Comparison of ENCODE assay signal across 1 cellular context in the genomic region with DNA sequence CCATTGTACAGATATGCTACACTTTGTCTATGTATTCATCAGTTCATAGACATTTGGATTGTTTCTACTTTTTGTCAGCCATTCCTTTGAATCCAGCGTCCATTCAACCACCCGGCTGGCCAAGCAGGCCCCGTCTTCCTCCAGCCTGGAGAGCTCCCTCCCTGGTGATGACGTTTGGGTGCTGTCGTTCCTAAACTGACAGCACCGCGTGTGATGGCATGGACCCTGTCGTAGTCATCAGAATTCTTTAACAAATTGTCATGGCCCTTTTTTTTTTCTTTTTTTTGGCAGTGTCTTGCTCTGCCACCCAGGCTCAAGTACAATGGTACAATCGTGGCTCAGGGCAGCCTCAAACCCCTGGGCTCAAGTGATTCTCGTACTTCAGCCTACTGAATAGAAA.
TF ChIP-seq lines count a peak whose summit lies in the region.

No MANE protein-coding gene starts in this region.

TF ChIP-seq in H1, 55 proteins besides CTCF, POLR2A, EP300 and RAD21:
- TF ChIP-seq BRCA1 (IDR thresholded peaks at IDR 0.05; ENCODE audit: low read depth, low read length) (no peak), SUZ12 (IDR thresholded peaks at IDR 0.05; ENCODE audit: low read length) (no peak), POLR2AphosphoS5 (IDR thresholded peaks at IDR 0.05; ENCODE audit: low read depth, low read length) (no peak), SAP30 (IDR thresholded peaks at IDR 0.05; ENCODE audit: insufficient read depth, insufficient replicate concordance, low read length) (no peak), GABPA (IDR thresholded peaks at IDR 0.05; ENCODE audit: borderline replicate concordance, insufficient read depth, low read length) (no peak), EZH2 (IDR thresholded peaks at IDR 0.05; ENCODE audit: low read depth, low read length, severe bottlenecking) (no peak), FOSL1 (IDR thresholded peaks at IDR 0.05; ENCODE audit: insufficient read depth, low read depth, low read length) (no peak), SRF (IDR thresholded peaks at IDR 0.05; ENCODE audit: low read depth, low read length) (no peak), RNF2 (IDR thresholded peaks at IDR 0.05; ENCODE audit: borderline replicate concordance, low read depth, low read length, missing control alignments, poor library complexity, severe bottlenecking) (no peak), SIX5 (IDR thresholded peaks at IDR 0.05; ENCODE audit: low read depth, low read length) (no peak), GTF2F1 (IDR thresholded peaks at IDR 0.05; ENCODE audit: borderline replicate concordance, low read depth, low read length) (no peak), TAF7 (optimal IDR thresholded peaks at IDR 0.05; ENCODE audit: borderline replicate concordance, low read depth, low read length) (no peak), YY1 (IDR thresholded peaks at IDR 0.05; ENCODE audit: low read depth, low read length) (no peak), TEAD4 (IDR thresholded peaks at IDR 0.05; ENCODE audit: low read depth, low read length) (no peak), TBP (IDR thresholded peaks at IDR 0.05; ENCODE audit: low read depth, low read length) (no peak), SP1 (IDR thresholded peaks at IDR 0.05; ENCODE audit: low read depth, low read length) (no peak), CTBP2 (IDR thresholded peaks at IDR 0.05; ENCODE audit: borderline replicate concordance, insufficient read depth, insufficient read length, low read length) (no peak), KDM1A (IDR thresholded peaks at IDR 0.05; ENCODE audit: borderline replicate concordance, low read length) (no peak), NANOG (IDR thresholded peaks at IDR 0.05; ENCODE audit: insufficient read depth, low read depth, low read length, poor library complexity, severe bottlenecking) (no peak)
